22 cellular contexts compared by ENCODE assay signal in the genomic region with DNA sequence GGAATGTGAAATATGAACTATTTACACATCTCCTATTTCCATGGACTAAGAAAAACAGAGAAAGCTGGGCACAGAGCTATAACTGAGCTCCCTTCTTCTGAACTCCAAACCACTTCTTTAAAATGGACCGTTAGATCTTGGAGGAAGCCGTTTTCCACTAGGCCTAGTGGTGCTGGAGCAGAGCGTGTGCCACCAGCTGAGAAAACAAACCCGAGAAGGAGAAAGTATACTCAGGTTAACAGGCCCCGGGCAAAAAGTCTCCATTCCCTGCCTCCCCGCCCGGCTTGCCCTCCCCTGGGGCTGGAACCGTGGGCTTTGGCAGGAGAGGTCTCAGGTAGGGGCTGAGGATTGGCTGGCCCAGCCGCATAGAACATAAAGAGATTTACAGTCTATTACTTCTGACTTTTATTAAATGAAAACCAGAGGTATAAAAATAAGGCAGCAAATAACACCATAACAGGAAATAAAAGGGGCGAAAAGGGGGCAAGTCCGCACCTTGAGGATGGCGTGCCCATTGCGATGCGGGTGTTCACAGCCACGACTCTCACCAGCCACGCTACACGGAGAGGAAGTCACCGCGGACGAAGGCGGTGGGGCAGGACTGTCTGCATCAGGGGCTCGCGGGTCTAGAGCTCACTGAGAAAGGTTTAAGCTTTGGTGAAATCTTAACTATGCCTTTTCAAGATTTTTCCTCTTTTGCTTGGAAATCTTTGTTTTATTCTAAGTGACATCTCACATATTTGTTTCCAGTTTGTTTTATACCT.
DNase-seq lines count a peak whose midpoint lies in the region; ATAC-seq and TF ChIP-seq lines count a peak whose summit lies in the region.
"Had no signal": no experiment of that assay in that cellular context is flagged by ENCODE, and none has a peak within 500 bp of the region (broad histone marks: within the 10 kb centered on the region; RNA-seq: fewer than 3 reads in every experiment).

No MANE protein-coding gene starts in this region.

- WGBS in mesenchymal stem cell: 83% methylated on average over 20 of the region's 23 CpGs
- WGBS in neuronal stem cell (ENCODE audit: extremely low coverage in 2 of 2, insufficient read length in 2 of 2, insufficient replicate concordance in 1 of 2), 2 donors: no CpG with 5 or more reads among the region's 23 CpGs

- no peak for ATAC-seq in GM18519 (IDR thresholded peaks at IDR 0.05; ENCODE audit: low FRiP score, unreplicated experiment)
- no peak for ATAC-seq in activated CD8-positive, alpha-beta T cell treated with anti-CD3 and anti-CD28 coated beads, Interleukin-2, amount 10 ng/mL, durations not matched to agents 7 days and 5 days
- ATAC-seq: A549 had no signal

- H3K4ac ChIP-seq in mesenchymal stem cell (ENCODE audit: low read depth in 1 of 2, low read length in 2 of 2) (no peak overlapping the region), neuronal stem cell (ENCODE audit: low read length) (no peak overlapping the region)

- no peak overlapping the region for H3K18ac ChIP-seq in mesenchymal stem cell (ENCODE audit: low read depth in 1 of 2, low read length in 2 of 2)
- H3K18ac ChIP-seq in neuronal stem cell (ENCODE audit: low read length): peak overlapping the region; percentile 12

- H3K4me1 ChIP-seq in mesenchymal stem cell (ENCODE audit: control insufficient read depth, insufficient read depth, low read depth, low read length) (peaks cover 26% of the 10 kb centered on the region), neuronal stem cell (ENCODE audit: control insufficient read depth in 2 of 2, insufficient read depth in 1 of 2, low read depth in 1 of 2, low read length in 2 of 2) (peaks cover 0 to 9% of the 10 kb centered on the region in 2 donors)
- H3K4me1 ChIP-seq: BE2C; BLaER1 treated with 17β-estradiol and CSF1 and Interleukin-3, amounts not matched to agents 10 nM and 100 nM; HAP-1 had no signal

- no peak overlapping the region for H3K23ac ChIP-seq in mesenchymal stem cell (ENCODE audit: low read length in 2 of 2)
- H3K23ac ChIP-seq in neuronal stem cell (ENCODE audit: low read depth, low read length, poor library complexity): no peak overlapping the region

- H2AK5ac ChIP-seq in mesenchymal stem cell (ENCODE audit: low read length, severe bottlenecking): peak overlapping the region; percentile 20
- H2AK5ac ChIP-seq in neuronal stem cell (ENCODE audit: low read depth, low read length): no peak overlapping the region

- no peaks in the 10 kb centered on the region for H3K9me3 ChIP-seq in mesenchymal stem cell (ENCODE audit: control insufficient read depth, low read length)
- peaks cover 0 to 1% of the 10 kb centered on the region in 2 donors for H3K9me3 ChIP-seq in neuronal stem cell (replicated peaks in 1 of 2; ENCODE audit: control insufficient read depth in 2 of 2, insufficient read depth in 1 of 2, low read depth in 1 of 2, low read length in 2 of 2)
- H3K9me3 ChIP-seq: A549, BE2C, HAP-1 had no signal

- no peak overlapping the region for H3K4me2 ChIP-seq in mesenchymal stem cell (ENCODE audit: low read length, poor library complexity, severe bottlenecking)
- H3K4me2 ChIP-seq in neuronal stem cell (ENCODE audit: insufficient read depth, low read length, poor library complexity, severe bottlenecking): no peak overlapping the region
- H3K4me2 ChIP-seq: A549; BLaER1 treated with 17β-estradiol and CSF1 and Interleukin-3, amounts not matched to agents 10 nM and 100 nM had no signal

- peak overlapping the region; percentile 67 for H3K27ac Mint-ChIP-seq in Calu3 (ENCODE audit: unreplicated experiment)
- H3K27ac Mint-ChIP-seq in activated CD8-positive, alpha-beta T cell treated with anti-CD3 and anti-CD28 coated beads, Interleukin-2, amount 10 ng/mL, durations not matched to agents 7 days and 5 days: no peak overlapping the region
- H3K27ac Mint-ChIP-seq: CD14-positive monocyte; CD4-positive, alpha-beta T cell; HFFc6 had no signal

- H3K79me1 ChIP-seq in mesenchymal stem cell (replicated peaks; ENCODE audit: low read length, poor library complexity, severe bottlenecking) (no peaks in the 10 kb centered on the region), neuronal stem cell (ENCODE audit: low read depth, low read length) (no peaks in the 10 kb centered on the region)

- no peaks in the 10 kb centered on the region for H3K27me3 Mint-ChIP-seq in Calu3 (ENCODE audit: unreplicated experiment)
- H3K27me3 Mint-ChIP-seq in activated CD8-positive, alpha-beta T cell treated with anti-CD3 and anti-CD28 coated beads, Interleukin-2, amount 10 ng/mL, durations not matched to agents 7 days and 5 days (ENCODE audit: low read depth): peaks cover 6% of the 10 kb centered on the region
- H3K27me3 Mint-ChIP-seq: CD4-positive, alpha-beta T cell had no signal

- no peak overlapping the region for H2BK15ac ChIP-seq in mesenchymal stem cell (ENCODE audit: low read depth, poor library complexity, severe bottlenecking)
- no peak overlapping the region for H2BK15ac ChIP-seq in neuronal stem cell (ENCODE audit: low read length)

- H3K27me3 ChIP-seq in mesenchymal stem cell (ENCODE audit: control insufficient read depth in 1 of 2, insufficient read depth in 1 of 2, low read length in 2 of 2) (no peaks in the 10 kb centered on the region), neuronal stem cell (ENCODE audit: control insufficient read depth in 3 of 3, insufficient read depth in 3 of 3, low read depth in 1 of 3, low read length in 3 of 3) (peaks cover 0 to 2% (median 0%) of the 10 kb centered on the region in 3 experiments)
- H3K27me3 ChIP-seq: BLaER1 treated with 17β-estradiol and CSF1 and Interleukin-3, amounts not matched to agents 10 nM and 100 nM had no signal

- H3K4me3 ChIP-seq in mesenchymal stem cell (ENCODE audit: insufficient read depth in 1 of 2, low read depth in 1 of 2, low read length in 2 of 2) (no peak overlapping the region), neuronal stem cell (ENCODE audit: low read length in 2 of 2) (no peak overlapping the region)
- H3K4me3 ChIP-seq: A549; BLaER1 treated with 17β-estradiol and CSF1 and Interleukin-3, amounts not matched to agents 10 nM and 100 nM; HAP-1 had no signal

- H3K4me3 Mint-ChIP-seq in Calu3 (ENCODE audit: low read depth, unreplicated experiment): no peak overlapping the region
- H3K4me3 Mint-ChIP-seq in activated CD8-positive, alpha-beta T cell treated with anti-CD3 and anti-CD28 coated beads, Interleukin-2, amount 10 ng/mL, durations not matched to agents 7 days and 5 days: no peak overlapping the region
- H3K4me3 Mint-ChIP-seq: CD14-positive monocyte; CD4-positive, alpha-beta T cell; CD8-positive, alpha-beta memory T cell; HFFc6 had no signal

- H3K9me3 Mint-ChIP-seq in Calu3 (ENCODE audit: low read depth, unreplicated experiment): no peaks in the 10 kb centered on the region
- H3K9me3 Mint-ChIP-seq in activated CD8-positive, alpha-beta T cell treated with anti-CD3 and anti-CD28 coated beads, Interleukin-2, amount 10 ng/mL, durations not matched to agents 7 days and 5 days (ENCODE audit: insufficient read depth): no peaks in the 10 kb centered on the region
- H3K9me3 Mint-ChIP-seq: CD4-positive, alpha-beta T cell; CD8-positive, alpha-beta memory T cell; HFFc6 had no signal

- CTCF ChIA-PET in Calu3 (lab: Charles Lee): no interaction called here
- CTCF ChIA-PET in activated CD8-positive, alpha-beta T cell treated with anti-CD3 and anti-CD28 coated beads, Interleukin-2, amount 10 ng/mL, durations not matched to agents 7 days and 5 days (lab: Charles Lee): interaction anchor here (2.2 kb wide), 1 partner anchor 198 kb away, joined by 7 read pairs; no protein-coding TSS in a partner anchor

- H3K27ac ChIP-seq in mesenchymal stem cell (ENCODE audit: low read length, poor library complexity, severe bottlenecking) (no peak overlapping the region), neuronal stem cell (replicated peaks; ENCODE audit: low read length) (no peak overlapping the region)
- H3K27ac ChIP-seq: A549; BLaER1 treated with 17β-estradiol and CSF1 and Interleukin-3, amounts not matched to agents 10 nM and 100 nM had no signal

- H3K9ac ChIP-seq in mesenchymal stem cell (ENCODE audit: low read length) (no peak overlapping the region), neuronal stem cell (ENCODE audit: low read depth, low read length, poor library complexity) (no peak overlapping the region)
- H3K9ac ChIP-seq: BLaER1 treated with 17β-estradiol and CSF1 and Interleukin-3, amounts not matched to agents 10 nM and 100 nM had no signal

- no peak overlapping the region for H2BK12ac ChIP-seq in mesenchymal stem cell (ENCODE audit: low read length in 2 of 2)
- no peak overlapping the region for H2BK12ac ChIP-seq in neuronal stem cell (ENCODE audit: low read length)

- no peak overlapping the region for H2BK5ac ChIP-seq in mesenchymal stem cell (ENCODE audit: low read depth, low read length, poor library complexity, severe bottlenecking)
- no peak overlapping the region for H2BK5ac ChIP-seq in neuronal stem cell (ENCODE audit: low read length)

- DNase-seq in Calu3: no peak
- DNase-seq in NCI-H69 (lab: John Stamatoyannopoulos, UW): peak; percentile 6
- DNase-seq in mesenchymal stem cell: no peak
- no peak for DNase-seq in neuronal stem cell (ENCODE audit: low spot score)
- no peak for DNase-seq in activated CD8-positive, alpha-beta T cell treated with anti-CD3 and anti-CD28 coated beads, Interleukin-2, amount 10 ng/mL, durations not matched to agents 7 days and 5 days
- no peak for DNase-seq in UCSD-AML1 (lab: John Stamatoyannopoulos, UW; ENCODE audit: unreplicated experiment)
- DNase-seq: 8988T; ACHN; AML-193; BE2C; CD4-positive, alpha-beta T cell; CD8-positive, alpha-beta memory T cell; DMS53; DMS79 treated with DMSO at 0.1 percent for 48 hours; GF-D8; GOT3; HFFc6 had no signal

- H3K4me1 Mint-ChIP-seq in Calu3 (ENCODE audit: low read depth, unreplicated experiment): peaks cover 34% of the 10 kb centered on the region
- H3K4me1 Mint-ChIP-seq in activated CD8-positive, alpha-beta T cell treated with anti-CD3 and anti-CD28 coated beads, Interleukin-2, amount 10 ng/mL, durations not matched to agents 7 days and 5 days (ENCODE audit: low read depth): no peaks in the 10 kb centered on the region
- H3K4me1 Mint-ChIP-seq: CD8-positive, alpha-beta memory T cell had no signal

- H3K14ac ChIP-seq in mesenchymal stem cell (ENCODE audit: low read length in 2 of 2): no peak overlapping the region
- no peak overlapping the region for H3K14ac ChIP-seq in neuronal stem cell (ENCODE audit: low read length)

- H3K36me3 Mint-ChIP-seq in Calu3 (ENCODE audit: insufficient read depth, unreplicated experiment): no peaks in the 10 kb centered on the region
- no peaks in the 10 kb centered on the region for H3K36me3 Mint-ChIP-seq in activated CD8-positive, alpha-beta T cell treated with anti-CD3 and anti-CD28 coated beads, Interleukin-2, amount 10 ng/mL, durations not matched to agents 7 days and 5 days (ENCODE audit: low read depth)
- H3K36me3 Mint-ChIP-seq: CD14-positive monocyte; CD8-positive, alpha-beta memory T cell had no signal

- H2AFZ ChIP-seq in mesenchymal stem cell (ENCODE audit: low read depth, low read length): no peak overlapping the region
- no peak overlapping the region for H2AFZ ChIP-seq in neuronal stem cell (ENCODE audit: low read length)

- H4K8ac ChIP-seq in mesenchymal stem cell (ENCODE audit: low read length) (no peak overlapping the region), neuronal stem cell (ENCODE audit: low read depth, low read length) (no peak overlapping the region)

- H3K36me3 ChIP-seq in mesenchymal stem cell (ENCODE audit: control insufficient read depth in 1 of 2, insufficient read depth in 2 of 2, low read depth in 1 of 2, low read length in 2 of 2) (no peaks in the 10 kb centered on the region), neuronal stem cell (replicated peaks in 1 of 2; ENCODE audit: control insufficient read depth in 2 of 2, insufficient read depth in 2 of 2, low read length in 2 of 2) (no peaks in the 10 kb centered on the region)
- H3K36me3 ChIP-seq: BE2C; BLaER1 treated with 17β-estradiol and CSF1 and Interleukin-3, amounts not matched to agents 10 nM and 100 nM; HAP-1 had no signal

- POLR2A ChIA-PET in activated CD8-positive, alpha-beta T cell treated with anti-CD3 and anti-CD28 coated beads, Interleukin-2, amount 10 ng/mL, durations not matched to agents 7 days and 5 days (lab: Charles Lee): no interaction called here

- TF ChIP-seq CTCF in Calu3 (IDR thresholded peaks at IDR 0.05; ENCODE audit: unreplicated experiment): no peak

- H2BK120ac ChIP-seq in mesenchymal stem cell (ENCODE audit: low read depth, low read length): no peak overlapping the region
- no peak overlapping the region for H2BK120ac ChIP-seq in neuronal stem cell (ENCODE audit: low read depth, low read length)

- H4K91ac ChIP-seq in mesenchymal stem cell (ENCODE audit: low read length) (no peak overlapping the region), neuronal stem cell (ENCODE audit: low read depth, low read length, poor library complexity) (no peak overlapping the region)

- BruUV-seq in Calu3 (replicated peaks; lab: Mats Ljungman, UMichigan): no TSS peak

- intact Hi-C loops in Calu3 (cut with micrococcal nuclease; ENCODE audit: unreplicated experiment): no loop called here
